ENCODE assay signal across 8 cellular contexts in genomic region chr20:4607287-4607713, GRCh38.
A peak's percentile ranks its signal among the peaks of the same experiment; 100 is the strongest.
DNase-seq lines count a peak whose midpoint lies in the region; ATAC-seq and TF ChIP-seq lines count a peak whose summit lies in the region.

No MANE protein-coding gene starts in this region.

- no peaks in the 10 kb centered on the region for H3K36me3 Mint-ChIP-seq in activated CD8-positive, alpha-beta T cell treated with anti-CD3 and anti-CD28 coated beads for 36 hours (ENCODE audit: low read depth)
- H3K36me3 Mint-ChIP-seq in memory B cell, result no peaks in the 10 kb centered on the region

- CTCF ChIA-PET in activated CD8-positive, alpha-beta T cell treated with anti-CD3 and anti-CD28 coated beads for 36 hours (lab: Charles Lee), result interaction anchor here (1.2 to 4.2 kb wide), 8 partner anchors 9 to 117 kb away, joined by 3 to 25 read pairs (median 4); partner anchors contain the start of gene PRND

- H3K4me1 Mint-ChIP-seq in activated CD8-positive, alpha-beta T cell treated with anti-CD3 and anti-CD28 coated beads for 36 hours (ENCODE audit: low read depth), result no peaks in the 10 kb centered on the region
- peaks cover 16% of the 10 kb centered on the region for H3K4me1 Mint-ChIP-seq in memory B cell

- TF ChIP-seq CTCF in activated CD8-positive, alpha-beta T cell treated with anti-CD3 and anti-CD28 coated beads for 36 hours (IDR thresholded peaks at IDR 0.05), result peak; percentile 99

- H3K27ac Mint-ChIP-seq in activated CD8-positive, alpha-beta T cell treated with anti-CD3 and anti-CD28 coated beads for 36 hours, result no peak overlapping the region
- peak overlapping the region; percentile 53 for H3K27ac Mint-ChIP-seq in memory B cell

- peaks cover 5% of the 10 kb centered on the region for H3K27me3 Mint-ChIP-seq in activated CD8-positive, alpha-beta T cell treated with anti-CD3 and anti-CD28 coated beads for 36 hours
- H3K27me3 Mint-ChIP-seq in memory B cell, result peaks cover 6% of the 10 kb centered on the region

- no peaks in the 10 kb centered on the region for H3K9me3 Mint-ChIP-seq in activated CD8-positive, alpha-beta T cell treated with anti-CD3 and anti-CD28 coated beads for 36 hours
- H3K9me3 Mint-ChIP-seq in memory B cell, result no peaks in the 10 kb centered on the region

- DNase-seq in DMS153 treated with DMSO at 0.1 percent for 48 hours (lab: John Stamatoyannopoulos, UW; ENCODE audit: unreplicated experiment), result peak; percentile 12
- DNase-seq in NCI-H82 (lab: John Stamatoyannopoulos, UW), result peak; percentile 96
- DNase-seq in activated CD8-positive, alpha-beta T cell treated with anti-CD3 and anti-CD28 coated beads for 36 hours, result peak; percentile 66
- DNase-seq in effector CD8-positive, alpha-beta T cell (lab: John Stamatoyannopoulos, UW), result peak; percentile 38
- DNase-seq in memory B cell (ENCODE audit: low spot score in 2 of 2), result peak; percentile 59 to 71
- peak; percentile 64 for DNase-seq in stimulated activated CD8-positive, alpha-beta memory T cell treated with anti-CD3 and anti-CD28 coated beads, Interleukin-4, amount 100 ng/mL, for 48 hours

- ATAC-seq in HG02981 (IDR thresholded peaks at IDR 0.05; ENCODE audit: unreplicated experiment), result peak; percentile 56
- peak; percentile 79 for ATAC-seq in activated CD8-positive, alpha-beta T cell treated with anti-CD3 and anti-CD28 coated beads for 36 hours
- peak; percentile 90 for ATAC-seq in memory B cell (ENCODE audit: low read depth)
- no peak for ATAC-seq in HG03442 (IDR thresholded peaks at IDR 0.05; ENCODE audit: unreplicated experiment)

- intact Hi-C loops in activated CD8-positive, alpha-beta T cell treated with anti-CD3 and anti-CD28 coated beads for 36 hours (cut with micrococcal nuclease), result loop anchor here (1.0 kb wide), 1 partner anchor 113 kb away; no protein-coding TSS in a partner anchor

- POLR2A ChIA-PET in activated CD8-positive, alpha-beta T cell treated with anti-CD3 and anti-CD28 coated beads for 36 hours (lab: Charles Lee), result no interaction called here

- no peak overlapping the region for H3K4me3 Mint-ChIP-seq in activated CD8-positive, alpha-beta T cell treated with anti-CD3 and anti-CD28 coated beads for 36 hours
- no peak overlapping the region for H3K4me3 Mint-ChIP-seq in memory B cell

Comparison
In these comparisons a context has a peak if more than half of its experiments do, and no peak if none do; other contexts are left out.
1. DNase-seq: peak in every context shown above with its lines; median percentile 96 in NCI-H82; 66 in activated CD8-positive, alpha-beta T cell treated with anti-CD3 and anti-CD28 coated beads for 36 hours; 65 in memory B cell; 64 in stimulated activated CD8-positive, alpha-beta memory T cell treated with anti-CD3 and anti-CD28 coated beads, Interleukin-4, amount 100 ng/mL, for 48 hours; 38 in effector CD8-positive, alpha-beta T cell; 12 in DMS153 treated with DMSO at 0.1 percent for 48 hours.